Comparison of ENCODE assay signal across 19 cellular contexts in genomic region chr16:56334761-56335160, GRCh38.
DNase-seq lines count a peak whose midpoint lies in the region; ATAC-seq and TF ChIP-seq lines count a peak whose summit lies in the region.
"Had no signal": no experiment of that assay in that cellular context is flagged by ENCODE, and none has a peak within 500 bp of the region (broad histone marks: within the 10 kb centered on the region; RNA-seq: fewer than 3 reads in every experiment).

No MANE protein-coding gene starts in this region.

- no peak overlapping the region for H3T11ph ChIP-seq in H9 (ENCODE audit: low read length)

- in situ Hi-C loops in GM13977 (cut with MboI; ENCODE audit: low pct_unique_long_range_greater_than_20kb, low sequenced_read_pairs, unreplicated experiment) = no loop called here

- H3K23me2 ChIP-seq in H9 (ENCODE audit: insufficient read length, low read depth, low read length, poor library complexity, severe bottlenecking) = no peaks in the 10 kb centered on the region

- no peaks in the 10 kb centered on the region for H4K20me1 ChIP-seq in H9 (ENCODE audit: control insufficient read depth, insufficient read depth, insufficient read length)

- no peaks in the 10 kb centered on the region; a peak in 2 of 7 replicates for H3K36me3 Mint-ChIP-seq in H9 (ENCODE audit: insufficient read depth in 1 of 3, low read depth in 3 of 3)
- H3K36me3 Mint-ChIP-seq: CD4-positive, CD25-positive, alpha-beta regulatory T cell had no signal

- no peak overlapping the region for H4K91ac ChIP-seq in H9 (ENCODE audit: insufficient read length, low read depth, low read length)

- TF ChIP-seq CTCF in H9 (conservative IDR thresholded peaks at IDR 0.05) (no peak), tibial nerve (IDR thresholded peaks at IDR 0.05) (no peak), GM13977 (IDR thresholded peaks at IDR 0.05; ENCODE audit: extremely low read depth, insufficient read depth, missing control alignments) (no peak)

- no peak overlapping the region for H3K4me2 ChIP-seq in H9 (ENCODE audit: insufficient read depth, insufficient read length, low read length)

- H3K14ac ChIP-seq in H9 (ENCODE audit: insufficient read depth, low read length) = no peak overlapping the region

- no peak overlapping the region for H3K56ac ChIP-seq in H9 (ENCODE audit: insufficient read length, low read depth, low read length)

- H3K9me3 ChIP-seq in H9 (ENCODE audit: control insufficient read depth, low read depth, low read length) = no peaks in the 10 kb centered on the region
- H3K9me3 ChIP-seq in tibial nerve = no peaks in the 10 kb centered on the region
- H3K9me3 ChIP-seq: Caco-2, MG63, Peyer's patch had no signal

- peak overlapping the region in 2 of 3 experiments; percentile 53 to 90; a peak in 2 of 7 replicates for H3K27ac Mint-ChIP-seq in H9
- H3K27ac Mint-ChIP-seq: CD4-positive, CD25-positive, alpha-beta regulatory T cell had no signal

- no peak overlapping the region for H4K5ac ChIP-seq in H9 (ENCODE audit: insufficient read length, low read depth, low read length)

- no peaks in the 10 kb centered on the region for H3K79me2 ChIP-seq in H9 (ENCODE audit: insufficient read depth, low read length)

- peak; percentile 75 for ATAC-seq in esophagus mucosa

- no peak overlapping the region for H3K23ac ChIP-seq in H9 (ENCODE audit: insufficient read length, low read depth, low read length)

- H2BK12ac ChIP-seq in H9 (ENCODE audit: insufficient read length, low read depth, low read length) = no peak overlapping the region

- TF ChIP-seq EP300 in tibial nerve (IDR thresholded peaks at IDR 0.05) = no peak

- H3K4me1 ChIP-seq in H9 (ENCODE audit: insufficient read depth, low read length) (no peaks in the 10 kb centered on the region), tibial nerve (peaks cover 0 to 6% (median 0%) of the 10 kb centered on the region in 4 donors)
- H3K4me1 ChIP-seq: Caco-2, Peyer's patch had no signal

- no peak overlapping the region for H2BK20ac ChIP-seq in H9 (ENCODE audit: low read depth, low read length, poor library complexity, severe bottlenecking)

- H2BK120ac ChIP-seq in H9 (ENCODE audit: low read depth, low read length, poor library complexity, severe bottlenecking) = no peak overlapping the region

- H3K27me3 Mint-ChIP-seq in H9 (ENCODE audit: low read depth) = peaks cover 1% of the 10 kb centered on the region; the same call in 1 of the 2 replicates
- H3K27me3 Mint-ChIP-seq: CD4-positive, CD25-positive, alpha-beta regulatory T cell had no signal

- no CpG with 5 or more reads among the region's 9 CpGs for WGBS in H9 (ENCODE audit: extremely low coverage, insufficient read length, low lambda C conversion rate)
- WGBS in tibial nerve, 2 donors = 87 to 93% methylated on average over 9 of the region's 9 CpGs

- no peak overlapping the region for H3K4ac ChIP-seq in H9 (ENCODE audit: low read depth, low read length)

- no peak overlapping the region for H2AK5ac ChIP-seq in H9 (ENCODE audit: insufficient read length, low read length)

- no peak for TF ChIP-seq POLR2A in tibial nerve (IDR thresholded peaks at IDR 0.05)

- H3K27me3 ChIP-seq in H9 (ENCODE audit: insufficient read depth, low read length) = no peaks in the 10 kb centered on the region
- no peaks in the 10 kb centered on the region for H3K27me3 ChIP-seq in tibial nerve
- H3K27me3 ChIP-seq: MG63, Peyer's patch had no signal

- DNase-seq in H9 (no peak), substantia nigra (lab: John Stamatoyannopoulos, UW) (no peak), tibial nerve (ENCODE audit: low spot score in 2 of 2) (no peak), GM13977 (ENCODE audit: low spot score) (no peak)
- DNase-seq in activated effector memory CD4-positive, alpha-beta T cell treated with Interleukin-2 at 50 U/mL for 16 hours = no peak
- DNase-seq: ACHN; AML-193; Caco-2; CD4-positive, CD25-positive, alpha-beta regulatory T cell; DMS153; MG63; NCI-H1092; NCI-H2081 treated with DMSO at 0.1 percent for 48 hours; NCI-H2227 treated with DMSO at 0.1 percent for 48 hours; NCI-H524; Peyer's patch; SIG-M5 had no signal

- no peak overlapping the region for H3K4me3 ChIP-seq in tibial nerve
- H3K4me3 ChIP-seq: MG63, Peyer's patch had no signal

- H2AFZ ChIP-seq in H9 (ENCODE audit: low read length) = no peak overlapping the region

- H3K9me3 Mint-ChIP-seq in H9 = no peaks in the 10 kb centered on the region

- peaks cover 0 to 6% (median 0%) of the 10 kb centered on the region in 3 donors for H3K36me3 ChIP-seq in tibial nerve
- H3K36me3 ChIP-seq: MG63 had no signal

- H2BK15ac ChIP-seq in H9 (ENCODE audit: low read depth, low read length) = no peak overlapping the region

- H3K18ac ChIP-seq in H9 (ENCODE audit: insufficient read length, low read depth, low read length) = no peak overlapping the region

- H3K4me3 Mint-ChIP-seq in H9 = no peak overlapping the region
- H3K4me3 Mint-ChIP-seq: CD4-positive, CD25-positive, alpha-beta regulatory T cell had no signal

- H2BK5ac ChIP-seq in H9 (ENCODE audit: insufficient read length, low read length) = no peak overlapping the region

- H3K27ac ChIP-seq in H9 (ENCODE audit: insufficient read length, low read depth, low read length) (no peak overlapping the region), angular gyrus (ENCODE audit: low read depth, low read length) (peak overlapping the region; percentile 25), substantia nigra (ENCODE audit: low read depth, low read length, poor library complexity, severe bottlenecking) (peak overlapping the region; percentile 38), tibial nerve (no peak overlapping the region)
- H3K27ac ChIP-seq: Peyer's patch had no signal

- no peaks in the 10 kb centered on the region for H3K79me1 ChIP-seq in H9 (ENCODE audit: insufficient read depth, low read depth, low read length, poor library complexity, severe bottlenecking)

- H3K9ac ChIP-seq in H9 (ENCODE audit: extremely low read depth, insufficient read length, low read length) = no peak overlapping the region

- no peaks in the 10 kb centered on the region for H3K4me1 Mint-ChIP-seq in H9

- no peak overlapping the region for H4K8ac ChIP-seq in H9 (replicated peaks; ENCODE audit: insufficient read length, low read depth, low read length)

Comparison
In these comparisons a context has a peak if more than half of its experiments do, and no peak if none do; other contexts are left out.
1. H3K27ac ChIP-seq: peak in angular gyrus (single experiment) and substantia nigra (single experiment); none in H9 (single experiment) and tibial nerve (0 of 4).